ENCODE assay signal across 8 cellular contexts in genomic region chr19:36528194-36528920, GRCh38. TPM values are rescaled to one million over a fixed set of nuclear protein-coding genes. Genes with fewer than 3 reads are reported as not detected.
DNase-seq lines count a peak whose midpoint lies in the region; ATAC-seq and TF ChIP-seq lines count a peak whose summit lies in the region.

TSS of gene ZNF260 (minus strand) at chr19:36528271. CDS start at chr19:36515238, 13,033 bp downstream.

- intact Hi-C loops in OCI-LY7 (cut with micrococcal nuclease; ENCODE audit: unreplicated experiment): loop anchor here (2.0 to 5.0 kb wide), 5 partner anchors 40 to 844 kb away; partner anchors contain the start of genes ZNF420, ZNF527, ZNF529 and ZNF566

- H2AFZ ChIP-seq in OCI-LY7 (ENCODE audit: low read length): peak within 1 kb of the TSS; percentile 96

- CTCF ChIA-PET in OCI-LY7 (lab: Charles Lee; ENCODE audit: unreplicated experiment): no interaction called here

- H3K9me3 ChIP-seq in OCI-LY7 (ENCODE audit: low read length): peaks cover 16% of the 10 kb centered on the region; the same call in 1 of the 2 replicates

- H3K9me2 ChIP-seq in OCI-LY7 (ENCODE audit: insufficient read depth, low read length): no peaks in the 10 kb centered on the region

- DNase-seq in D341Med (ENCODE audit: low spot score) (peak; percentile 97), HuH-7 (ENCODE audit: low spot score) (peak; percentile 84), OCI-LY7 (ENCODE audit: low spot score) (peak; percentile 94), activated T-cell treated with anti-CD3 and anti-CD28 coated beads for 4 hours (peak; percentile 86), epithelial cell of esophagus (ENCODE audit: low read depth) (peak; percentile 98), middle frontal gyrus (ENCODE audit: extremely low spot score, low spot score) (peak; percentile 95)
- peak; percentile 78 to 84 for DNase-seq in stimulated activated CD8-positive, alpha-beta memory T cell treated with anti-CD3 and anti-CD28 coated beads, Interleukin-2, amount 100 ng/mL, for 1 hour (ENCODE audit: low read depth in 2 of 2)

- TF ChIP-seq CTCF in OCI-LY7 (conservative IDR thresholded peaks at IDR 0.05; ENCODE audit: low read length): no peak
- no peak for TF ChIP-seq CTCF in epithelial cell of esophagus (IDR thresholded peaks at IDR 0.05; ENCODE audit: insufficient read depth, low read depth, low read length, missing control alignments)

- peaks cover 33% of the 10 kb centered on the region for H3K36me3 ChIP-seq in OCI-LY7 (ENCODE audit: insufficient read depth, low read length)

- peak within 1 kb of the TSS; percentile 91 for H3K4me2 ChIP-seq in OCI-LY7 (ENCODE audit: low read length)

- BruUV-seq in OCI-LY7 (replicated peaks; lab: Mats Ljungman, UMichigan): TSS peak; percentile 83

- H3K79me2 ChIP-seq in OCI-LY7 (ENCODE audit: insufficient read depth, low read depth, low read length): peaks cover 50% of the 10 kb centered on the region; the same call in 1 of the 2 replicates

- POLR2A ChIA-PET in OCI-LY7 (lab: Charles Lee): interaction anchor here (0.5 to 2.5 kb wide), 7 partner anchors 16 to 400 kb away, joined by 3 to 10 read pairs (median 3); partner anchors contain the start of gene ZNF529

- no peaks in the 10 kb centered on the region for H4K20me1 ChIP-seq in OCI-LY7 (ENCODE audit: insufficient read depth, low read length)

- ATAC-seq in GM21447 (IDR thresholded peaks at IDR 0.05; ENCODE audit: unreplicated experiment): peak; percentile 78

- H3K27ac ChIP-seq in OCI-LY7 (ENCODE audit: low read depth, low read length, poor library complexity, severe bottlenecking): peak within 1 kb of the TSS; percentile 66

- H3K4me1 ChIP-seq in OCI-LY7 (ENCODE audit: insufficient read depth, low read length, poor library complexity, severe bottlenecking): peaks cover 18% of the 10 kb centered on the region

- H3K4me3 ChIP-seq in OCI-LY7 (ENCODE audit: low read depth, low read length, poor library complexity, severe bottlenecking) (peak within 1 kb of the TSS; percentile 84), epithelial cell of esophagus (ENCODE audit: low read length) (peak within 1 kb of the TSS; percentile 96)

RNA-seq across cellular contexts. Expression of gene ZNF260, which starts in this region (rescaled TPM):
- total RNA-seq in OCI-LY7 (2014; rRNA removed; shearing (Covaris generic)): 9.9 and 11.1 TPM in 2 replicates
- 14.5 and 17.5 TPM in 2 replicates for total RNA-seq in OCI-LY7 (2022)

Comparison
In these comparisons a context has a peak if more than half of its experiments do, and no peak if none do; other contexts are left out.
1. Peak in every context shown above with its lines: DNase-seq, ATAC-seq, H3K4me3 ChIP-seq and H3K27ac ChIP-seq.